9 cellular contexts compared by ENCODE assay signal in genomic region chr5:134138416-134139376, GRCh38. TPM values are rescaled to one million over a fixed set of nuclear protein-coding genes. Genes with fewer than 3 reads are reported as not detected.
A peak's percentile ranks its signal among the peaks of the same experiment; 100 is the strongest.
DNase-seq lines count a peak whose midpoint lies in the region; ATAC-seq, FAIRE-seq and TF ChIP-seq lines count a peak whose summit lies in the region.
"Had no signal": no experiment of that assay in that cellular context is flagged by ENCODE, and none has a peak within 500 bp of the region (broad histone marks: within the 10 kb centered on the region; RNA-seq: fewer than 3 reads in every experiment).

No MANE protein-coding gene starts in this region.

- DNase-seq in AG09309 (ENCODE audit: low read depth) (peak; percentile 21), kidney (peak; percentile 57), NCI-H2227 treated with DMSO at 0.1 percent for 48 hours (lab: John Stamatoyannopoulos, UW) (no peak), endothelial cell (ENCODE audit: low spot score) (no peak), H4 (ENCODE audit: low spot score) (no peak)
- DNase-seq in activated T-cell treated with anti-CD3 and anti-CD28 coated beads, Interleukin-2, amount 50 U/mL, for 1 hour = peak; percentile 57

- no peaks in the 10 kb centered on the region for H3K9me3 Mint-ChIP-seq in endothelial cell (ENCODE audit: unreplicated experiment)
- H3K9me3 Mint-ChIP-seq: nephron had no signal

- H3K9ac ChIP-seq in kidney (ENCODE audit: low read length in 2 of 2) = no peak overlapping the region

- H3K4me3 ChIP-seq in AG09309 (ENCODE audit: control insufficient read depth, low read depth, low read length) = no peak overlapping the region
- H3K4me3 ChIP-seq in kidney (ENCODE audit: low read length in 2 of 2) = no peak overlapping the region

- H3K27ac Mint-ChIP-seq in endothelial cell (ENCODE audit: unreplicated experiment) = no peak overlapping the region
- H3K27ac Mint-ChIP-seq: nephron had no signal

- H3K27me3 Mint-ChIP-seq in endothelial cell (ENCODE audit: unreplicated experiment) = peaks cover 12% of the 10 kb centered on the region

- H3K4me3 Mint-ChIP-seq in endothelial cell (ENCODE audit: unreplicated experiment) = no peak overlapping the region
- H3K4me3 Mint-ChIP-seq: nephron had no signal

- FAIRE-seq in kidney (lab: Jason Lieb, UNC) = no peak

- peaks cover 1 to 7% of the 10 kb centered on the region in 2 donors for H3K36me3 ChIP-seq in kidney (ENCODE audit: control insufficient read depth in 1 of 2, insufficient read depth in 2 of 2, low read length in 2 of 2)

- peaks cover 19% of the 10 kb centered on the region for H3K36me3 Mint-ChIP-seq in endothelial cell (ENCODE audit: low read depth, unreplicated experiment)

- H3K9me3 ChIP-seq in kidney (ENCODE audit: control insufficient read depth in 1 of 2, low read length in 2 of 2) = no peaks in the 10 kb centered on the region

- H3K27ac ChIP-seq in kidney (ENCODE audit: low read depth in 2 of 2, low read length in 2 of 2) = no peak overlapping the region

- ATAC-seq in GM19395 (IDR thresholded peaks at IDR 0.05; ENCODE audit: unreplicated experiment) (peak; percentile 77), HG03432 (IDR thresholded peaks at IDR 0.05; ENCODE audit: unreplicated experiment) (peak; percentile 78)

- peaks cover 53% of the 10 kb centered on the region for H3K4me1 Mint-ChIP-seq in endothelial cell (ENCODE audit: unreplicated experiment)

- H3K4me1 ChIP-seq in kidney (ENCODE audit: control insufficient read depth in 1 of 2, insufficient read depth in 1 of 2, low read depth in 1 of 2, low read length in 2 of 2) = peaks cover 0 to 4% of the 10 kb centered on the region in 2 donors

- no peak for TF ChIP-seq CTCF in AG09309 (IDR thresholded peaks at IDR 0.05; ENCODE audit: control insufficient read depth, insufficient read depth, low read depth, low read length, missing control alignments)
- TF ChIP-seq CTCF in kidney (IDR thresholded peaks at IDR 0.05; ENCODE audit: borderline replicate concordance, extremely low read depth, insufficient read depth) = no peak
- no peak for TF ChIP-seq CTCF in endothelial cell (IDR thresholded peaks at IDR 0.05; ENCODE audit: unreplicated experiment)

- intact Hi-C loops in kidney (cut with DNase I) = no loop called here

RNA-seq across cellular contexts. Expression of gene TCF7, which starts 24.2 kb away (rescaled TPM):
- 15.6 TPM for total RNA-seq in kidney
- 1.2 TPM for polyA plus RNA-seq in kidney (ENCODE audit: insufficient read depth, low read depth, low replicate concordance)
- total RNA-seq in endothelial cell (ENCODE audit: unreplicated experiment) = 9.5 TPM
- 1.5 and 2.9 TPM in 2 replicates for total RNA-seq in H4 (2014; rRNA removed; shearing (Covaris generic))

RNA-seq across cellular contexts. Expression of gene SKP1, which starts 38.1 kb away (rescaled TPM):
- 380 TPM for total RNA-seq in kidney
- 848 TPM for polyA plus RNA-seq in kidney (ENCODE audit: insufficient read depth, low read depth, low replicate concordance)
- total RNA-seq in endothelial cell (ENCODE audit: unreplicated experiment) = 471 TPM
- total RNA-seq in H4 (2014; rRNA removed; shearing (Covaris generic)) = 886 and 1,193 TPM in 2 replicates

Comparison
In these comparisons a context has a peak if more than half of its experiments do, and no peak if none do; other contexts are left out.
1. DNase-seq: peak in AG09309 (single experiment), activated T-cell treated with anti-CD3 and anti-CD28 coated beads, Interleukin-2, amount 50 U/mL, for 1 hour (single experiment) and kidney (single experiment); none in NCI-H2227 treated with DMSO at 0.1 percent for 48 hours (single experiment), endothelial cell (single experiment) and H4 (single experiment).